In genomic region chr3:65761431-65761830, GRCh38 we compare ENCODE assay signal across 25 cellular contexts.
DNase-seq lines count a peak whose midpoint lies in the region; ATAC-seq and TF ChIP-seq lines count a peak whose summit lies in the region.
"Had no signal": no experiment of that assay in that cellular context is flagged by ENCODE, and none has a peak within 500 bp of the region (broad histone marks: within the 10 kb centered on the region; RNA-seq: fewer than 3 reads in every experiment).

No MANE protein-coding gene starts in this region.

- no peak overlapping the region for H3K56ac ChIP-seq in H9 (ENCODE audit: insufficient read length, low read depth, low read length)

- H3K27me3 ChIP-seq in H9 (ENCODE audit: insufficient read depth, low read length) = no peaks in the 10 kb centered on the region
- H3K27me3 ChIP-seq: BLaER1 treated with 17β-estradiol and CSF1 and Interleukin-3, amounts not matched to agents 10 nM and 100 nM; right lobe of liver; suprapubic skin had no signal

- H3K79me2 ChIP-seq in H9 (ENCODE audit: insufficient read depth, low read length) = no peaks in the 10 kb centered on the region
- H3K79me2 ChIP-seq: parathyroid adenoma had no signal

- no peak for DNase-seq in H9
- peak; percentile 32 for DNase-seq in NCI-H2227 (lab: John Stamatoyannopoulos, UW; ENCODE audit: unreplicated experiment)
- DNase-seq in globus pallidus (ENCODE audit: low spot score) = peak; percentile 76
- no peak for DNase-seq in neural crest cell (ENCODE audit: low read depth, low spot score)
- no peak for DNase-seq in natural killer cell
- DNase-seq in NCI-H510A treated with DMSO at 0.1 percent for 48 hours (lab: John Stamatoyannopoulos, UW) = no peak
- DNase-seq in KBM-7 = no peak
- DNase-seq: activated CD4-positive, alpha-beta T cell treated with anti-CD3 and anti-CD28 coated beads for 48 hours; activated gamma-delta T cell; activated naive CD8-positive, alpha-beta T cell treated with anti-CD3 and anti-CD28 coated beads, Interleukin-2, amount 10 ng/mL, durations not matched to agents 7 days and 5 days; activated T-cell treated with anti-CD3 and anti-CD28 coated beads, Interleukin-2, amount 50 U/mL, for 1 hour; COR-L47; H7; NCI-H146; right lobe of liver; stimulated activated CD4-positive, alpha-beta T cell treated with anti-CD3 and anti-CD28 coated beads, Interleukin-4, amount 100 ng/mL, for 24 hours had no signal

- no peak overlapping the region for H2BK5ac ChIP-seq in H9 (ENCODE audit: insufficient read length, low read length)

- no peak overlapping the region for H2AK5ac ChIP-seq in H9 (ENCODE audit: insufficient read length, low read length)

- no peak overlapping the region for H2AFZ ChIP-seq in H9 (ENCODE audit: low read length)
- H2AFZ ChIP-seq: parathyroid adenoma had no signal

- no peak overlapping the region for H2BK15ac ChIP-seq in H9 (ENCODE audit: low read depth, low read length)

- H3K4me1 Mint-ChIP-seq in H9 (peaks cover 46 to 48% of the 10 kb centered on the region in 2 experiments), neural crest cell (peaks cover 55% of the 10 kb centered on the region), natural killer cell (no peaks in the 10 kb centered on the region)
- H3K4me1 Mint-ChIP-seq: activated naive CD8-positive, alpha-beta T cell treated with anti-CD3 and anti-CD28 coated beads, Interleukin-2, amount 10 ng/mL, durations not matched to agents 7 days and 5 days; stimulated activated effector memory CD8-positive, alpha-beta T cell treated with anti-CD3 and anti-CD28 coated beads, Interleukin-12 subunit alpha, Interleukin-12 subunit beta, amount 100 ng/mL, for 72 hours had no signal

- H2BK12ac ChIP-seq in H9 (ENCODE audit: insufficient read length, low read depth, low read length) = no peak overlapping the region

- no peaks in the 10 kb centered on the region for H3K36me3 Mint-ChIP-seq in H9 (ENCODE audit: insufficient read depth in 1 of 3, low read depth in 3 of 3)
- H3K36me3 Mint-ChIP-seq in neural crest cell (ENCODE audit: low read depth) = no peaks in the 10 kb centered on the region
- H3K36me3 Mint-ChIP-seq in natural killer cell = no peaks in the 10 kb centered on the region
- H3K36me3 Mint-ChIP-seq: activated naive CD8-positive, alpha-beta T cell treated with anti-CD3 and anti-CD28 coated beads, Interleukin-2, amount 10 ng/mL, durations not matched to agents 7 days and 5 days; natural killer cell treated with Interleukin-12 subunit alpha and Interleukin-12 subunit beta and Interleukin-15 and Interleukin-18, amount 100 ng/mL, for 72 hours; stimulated activated effector memory CD8-positive, alpha-beta T cell treated with anti-CD3 and anti-CD28 coated beads, Interleukin-12 subunit alpha, Interleukin-12 subunit beta, amount 100 ng/mL, for 72 hours had no signal

- no peak overlapping the region for H2BK20ac ChIP-seq in H9 (ENCODE audit: low read depth, low read length, poor library complexity, severe bottlenecking)

- H4K20me1 ChIP-seq in H9 (ENCODE audit: control insufficient read depth, insufficient read depth, insufficient read length) = no peaks in the 10 kb centered on the region
- H4K20me1 ChIP-seq: BLaER1 treated with 17β-estradiol and CSF1 and Interleukin-3, amounts not matched to agents 10 nM and 100 nM had no signal

- H3K9ac ChIP-seq in H9 (ENCODE audit: extremely low read depth, insufficient read length, low read length) = no peak overlapping the region
- H3K9ac ChIP-seq: BLaER1 treated with 17β-estradiol and CSF1 and Interleukin-3, amounts not matched to agents 10 nM and 100 nM; parathyroid adenoma had no signal

- ATAC-seq in GM21515 (IDR thresholded peaks at IDR 0.05; ENCODE audit: unreplicated experiment) (no peak), natural killer cell (no peak)
- ATAC-seq: K562; natural killer cell treated with Interleukin-12 subunit alpha and Interleukin-12 subunit beta and Interleukin-15 and Interleukin-18, amount 100 ng/mL, for 72 hours; right lobe of liver; SK-N-SH treated with all-trans-retinoic acid at 6 μM for 48 hours; stimulated activated effector memory CD8-positive, alpha-beta T cell treated with anti-CD3 and anti-CD28 coated beads, Interleukin-12 subunit alpha, Interleukin-12 subunit beta, amount 100 ng/mL, for 72 hours had no signal

- no peaks in the 10 kb centered on the region for H3K23me2 ChIP-seq in H9 (ENCODE audit: insufficient read length, low read depth, low read length, poor library complexity, severe bottlenecking)

- H3K4me1 ChIP-seq in H9 (ENCODE audit: insufficient read depth, low read length) = peaks cover 20% of the 10 kb centered on the region
- H3K4me1 ChIP-seq: parathyroid adenoma, right lobe of liver had no signal

- H3K4ac ChIP-seq in H9 (ENCODE audit: low read depth, low read length) = no peak overlapping the region

- no peak overlapping the region for H3K18ac ChIP-seq in H9 (ENCODE audit: insufficient read length, low read depth, low read length)

- no peak overlapping the region for H4K8ac ChIP-seq in H9 (replicated peaks; ENCODE audit: insufficient read length, low read depth, low read length)

- H4K5ac ChIP-seq in H9 (ENCODE audit: insufficient read length, low read depth, low read length) = no peak overlapping the region

- no CpG with 5 or more reads among the region's 6 CpGs for WGBS in H9 (ENCODE audit: extremely low coverage, insufficient read length, low lambda C conversion rate)

- intact Hi-C loops in natural killer cell (cut with micrococcal nuclease) = no loop called here

- no peak overlapping the region for H2BK120ac ChIP-seq in H9 (ENCODE audit: low read depth, low read length, poor library complexity, severe bottlenecking)

- no peak overlapping the region for H3T11ph ChIP-seq in H9 (ENCODE audit: low read length)

- peaks cover 4% of the 10 kb centered on the region for H3K79me1 ChIP-seq in H9 (ENCODE audit: insufficient read depth, low read depth, low read length, poor library complexity, severe bottlenecking)

- H3K9me3 Mint-ChIP-seq in H9 = no peaks in the 10 kb centered on the region
- no peaks in the 10 kb centered on the region for H3K9me3 Mint-ChIP-seq in neural crest cell
- H3K9me3 Mint-ChIP-seq in natural killer cell = peaks cover 0 to 2% of the 10 kb centered on the region in 2 donors
- H3K9me3 Mint-ChIP-seq: activated naive CD8-positive, alpha-beta T cell treated with anti-CD3 and anti-CD28 coated beads, Interleukin-2, amount 10 ng/mL, durations not matched to agents 7 days and 5 days; natural killer cell treated with Interleukin-12 subunit alpha and Interleukin-12 subunit beta and Interleukin-15 and Interleukin-18, amount 100 ng/mL, for 72 hours; stimulated activated effector memory CD8-positive, alpha-beta T cell treated with anti-CD3 and anti-CD28 coated beads, Interleukin-12 subunit alpha, Interleukin-12 subunit beta, amount 100 ng/mL, for 72 hours had no signal

- H3K27ac Mint-ChIP-seq in H9 = peak overlapping the region; percentile 35 to 92 (median 42); a peak in 5 of 7 replicates
- H3K27ac Mint-ChIP-seq in neural crest cell (ENCODE audit: unreplicated experiment) = no peak overlapping the region
- no peak overlapping the region for H3K27ac Mint-ChIP-seq in natural killer cell
- H3K27ac Mint-ChIP-seq: activated naive CD8-positive, alpha-beta T cell treated with anti-CD3 and anti-CD28 coated beads, Interleukin-2, amount 10 ng/mL, durations not matched to agents 7 days and 5 days; natural killer cell treated with Interleukin-12 subunit alpha and Interleukin-12 subunit beta and Interleukin-15 and Interleukin-18, amount 100 ng/mL, for 72 hours; stimulated activated effector memory CD8-positive, alpha-beta T cell treated with anti-CD3 and anti-CD28 coated beads, Interleukin-12 subunit alpha, Interleukin-12 subunit beta, amount 100 ng/mL, for 72 hours had no signal

- peak overlapping the region; percentile 22 for H3K4me2 ChIP-seq in H9 (ENCODE audit: insufficient read depth, insufficient read length, low read length)
- H3K4me2 ChIP-seq: BLaER1 treated with 17β-estradiol and CSF1 and Interleukin-3, amounts not matched to agents 10 nM and 100 nM had no signal

- H3K27me3 Mint-ChIP-seq in H9 (ENCODE audit: low read depth) (no peaks in the 10 kb centered on the region), neural crest cell (ENCODE audit: low read depth) (no peaks in the 10 kb centered on the region), natural killer cell (ENCODE audit: low read depth in 2 of 2) (no peaks in the 10 kb centered on the region)
- H3K27me3 Mint-ChIP-seq: activated naive CD8-positive, alpha-beta T cell treated with anti-CD3 and anti-CD28 coated beads, Interleukin-2, amount 10 ng/mL, durations not matched to agents 7 days and 5 days; natural killer cell treated with Interleukin-12 subunit alpha and Interleukin-12 subunit beta and Interleukin-15 and Interleukin-18, amount 100 ng/mL, for 72 hours had no signal

- H3K9me3 ChIP-seq in H9 (ENCODE audit: control insufficient read depth, low read depth, low read length) = no peaks in the 10 kb centered on the region
- H3K9me3 ChIP-seq: BLaER1 treated with 17β-estradiol and CSF1 and Interleukin-3, amounts not matched to agents 10 nM and 100 nM; right lobe of liver; suprapubic skin had no signal

- in situ Hi-C loops in KBM-7 (cut with MboI; ENCODE audit: low pct_unique_long_range_greater_than_20kb, low sequenced_read_pairs) = no loop called here

- no peak overlapping the region for H4K91ac ChIP-seq in H9 (ENCODE audit: insufficient read length, low read depth, low read length)

- H3K14ac ChIP-seq in H9 (ENCODE audit: insufficient read depth, low read length) = no peak overlapping the region

- no peak for TF ChIP-seq CTCF in H9 (conservative IDR thresholded peaks at IDR 0.05)
- no peak for TF ChIP-seq CTCF in neural crest cell (conservative IDR thresholded peaks at IDR 0.05)
- TF ChIP-seq CTCF in natural killer cell (IDR thresholded peaks at IDR 0.05) = no peak

- H3K27ac ChIP-seq in H9 (ENCODE audit: insufficient read length, low read depth, low read length) = peak overlapping the region; percentile 11
- H3K27ac ChIP-seq: BLaER1 treated with 17β-estradiol and CSF1 and Interleukin-3, amounts not matched to agents 10 nM and 100 nM; parathyroid adenoma; right lobe of liver; suprapubic skin; VCaP had no signal

- H3K4me3 Mint-ChIP-seq in H9 (no peak overlapping the region; a peak in 1 of 5 replicates), neural crest cell (peak overlapping the region; percentile 4), natural killer cell (no peak overlapping the region)
- H3K4me3 Mint-ChIP-seq: activated naive CD8-positive, alpha-beta T cell treated with anti-CD3 and anti-CD28 coated beads, Interleukin-2, amount 10 ng/mL, durations not matched to agents 7 days and 5 days; natural killer cell treated with Interleukin-12 subunit alpha and Interleukin-12 subunit beta and Interleukin-15 and Interleukin-18, amount 100 ng/mL, for 72 hours; stimulated activated effector memory CD8-positive, alpha-beta T cell treated with anti-CD3 and anti-CD28 coated beads, Interleukin-12 subunit alpha, Interleukin-12 subunit beta, amount 100 ng/mL, for 72 hours had no signal

- no peak overlapping the region for H3K23ac ChIP-seq in H9 (ENCODE audit: insufficient read length, low read depth, low read length)

Comparison
In these comparisons a context has a peak if more than half of its experiments do, and no peak if none do; other contexts are left out.
1. DNase-seq: peak in NCI-H2227 (single experiment) and globus pallidus (single experiment); none in H9 (single experiment), neural crest cell (single experiment), natural killer cell (single experiment), NCI-H510A treated with DMSO at 0.1 percent for 48 hours (single experiment) and KBM-7 (single experiment).
2. H3K27ac Mint-ChIP-seq: peak in H9 (3 of 3); none in neural crest cell (single experiment) and natural killer cell (0 of 2).